ENCODE assay signal across 18 cellular contexts in genomic region chr17:31803494-31804213, GRCh38. TPM values are rescaled to one million over a fixed set of nuclear protein-coding genes. Genes with fewer than 3 reads are reported as not detected.
DNase-seq lines count a peak whose midpoint lies in the region; ATAC-seq and TF ChIP-seq lines count a peak whose summit lies in the region.
"Had no signal": no experiment of that assay in that cellular context is flagged by ENCODE, and none has a peak within 500 bp of the region (broad histone marks: within the 10 kb centered on the region; RNA-seq: fewer than 3 reads in every experiment).

No MANE protein-coding gene starts in this region.

- no peak for TF ChIP-seq CTCF in 22Rv1 (IDR thresholded peaks at IDR 0.05)
- TF ChIP-seq CTCF in LNCaP clone FGC (IDR thresholded peaks at IDR 0.05; ENCODE audit: control insufficient read depth, extremely low read depth, insufficient read depth): no peak
- TF ChIP-seq CTCF in psoas muscle (IDR thresholded peaks at IDR 0.05): no peak

- no peaks in the 10 kb centered on the region for H3K36me3 ChIP-seq in psoas muscle (ENCODE audit: insufficient read depth in 1 of 2, low read depth in 1 of 2)
- H3K36me3 ChIP-seq: ovary, upper lobe of right lung had no signal

- WGBS in psoas muscle, 3 donors: 61 to 78% (median 69%) methylated on average over 11 of the region's 11 CpGs

- H3K27ac ChIP-seq in 22Rv1 (peak overlapping the region; percentile 82), psoas muscle (no peak overlapping the region)
- H3K27ac ChIP-seq: ovary, upper lobe of right lung had no signal

- H3K27me3 ChIP-seq in psoas muscle (ENCODE audit: insufficient read depth in 3 of 3, low read length in 2 of 3): no peaks in the 10 kb centered on the region
- H3K27me3 ChIP-seq: ovary, upper lobe of right lung had no signal

- peak; percentile 54 for DNase-seq in LNCaP clone FGC (ENCODE audit: low read depth)
- peak; percentile 31 for DNase-seq in SKM-1 (lab: John Stamatoyannopoulos, UW; ENCODE audit: unreplicated experiment)
- peak; percentile 18 to 45 for DNase-seq in left colon
- no peak for DNase-seq in NK-92 (lab: John Stamatoyannopoulos, UW; ENCODE audit: unreplicated experiment)
- no peak for DNase-seq in psoas muscle
- DNase-seq in retina: no peak
- DNase-seq: activated CD4-positive, alpha-beta T cell treated with anti-CD3 and anti-CD28 coated beads for 4 hours; activated T-cell treated with anti-CD3 and anti-CD28 coated beads, Interleukin-2, amount 50 U/mL, for 72 hours; anterior cingulate cortex; DMS79 treated with DMSO at 0.1 percent for 48 hours; hippocampal formation; mammary epithelial cell; NCI-H1436; ovary; stimulated activated CD8-positive, alpha-beta memory T cell treated with anti-CD3 and anti-CD28 coated beads, Interleukin-4, amount 100 ng/mL, for 48 hours; upper lobe of right lung had no signal

- no peak overlapping the region for H3K4me3 ChIP-seq in LNCaP clone FGC (ENCODE audit: low read depth, low read length)
- H3K4me3 ChIP-seq in psoas muscle: no peak overlapping the region
- H3K4me3 ChIP-seq: ovary, upper lobe of right lung had no signal

- intact Hi-C loops in left colon (cut with DNase I, micrococcal nuclease) (no loop called here), psoas muscle (cut with DNase I) (no loop called here)

- no peaks in the 10 kb centered on the region for H3K4me1 ChIP-seq in psoas muscle
- H3K4me1 ChIP-seq: upper lobe of right lung had no signal

- ATAC-seq in left colon (peak; percentile 93), psoas muscle (no peak), GM18907 (IDR thresholded peaks at IDR 0.05; ENCODE audit: unreplicated experiment) (no peak)
- ATAC-seq: activated T-cell treated with anti-CD3 and anti-CD28 coated beads, Interleukin-2, amount 50 U/mL, for 72 hours; upper lobe of right lung had no signal

- no peaks in the 10 kb centered on the region for H3K9me3 ChIP-seq in psoas muscle
- H3K9me3 ChIP-seq: ovary, upper lobe of right lung had no signal

RNA-seq across cellular contexts. Expression of gene COPRS, which starts 55.4 kb away (rescaled TPM):
- total RNA-seq in left colon (10 to 100 TPM; 15.9 to 23.6 TPM), psoas muscle (10 to 100 TPM; 35.2 to 54.5 (median 39.4) TPM)
- polyA plus RNA-seq in psoas muscle: 100 to 1,000 TPM in 1 of 3 donors, 10 to 100 TPM in 2; 55.5 to 109 (median 75.3) TPM

Comparison
In these comparisons a context has a peak if more than half of its experiments do, and no peak if none do; other contexts are left out.
1. DNase-seq: peak in LNCaP clone FGC (single experiment), SKM-1 (single experiment) and left colon (2 of 2); none in NK-92 (single experiment), psoas muscle (0 of 2) and retina (single experiment).